ENCODE assay signal across 1 cellular context in the genomic region with DNA sequence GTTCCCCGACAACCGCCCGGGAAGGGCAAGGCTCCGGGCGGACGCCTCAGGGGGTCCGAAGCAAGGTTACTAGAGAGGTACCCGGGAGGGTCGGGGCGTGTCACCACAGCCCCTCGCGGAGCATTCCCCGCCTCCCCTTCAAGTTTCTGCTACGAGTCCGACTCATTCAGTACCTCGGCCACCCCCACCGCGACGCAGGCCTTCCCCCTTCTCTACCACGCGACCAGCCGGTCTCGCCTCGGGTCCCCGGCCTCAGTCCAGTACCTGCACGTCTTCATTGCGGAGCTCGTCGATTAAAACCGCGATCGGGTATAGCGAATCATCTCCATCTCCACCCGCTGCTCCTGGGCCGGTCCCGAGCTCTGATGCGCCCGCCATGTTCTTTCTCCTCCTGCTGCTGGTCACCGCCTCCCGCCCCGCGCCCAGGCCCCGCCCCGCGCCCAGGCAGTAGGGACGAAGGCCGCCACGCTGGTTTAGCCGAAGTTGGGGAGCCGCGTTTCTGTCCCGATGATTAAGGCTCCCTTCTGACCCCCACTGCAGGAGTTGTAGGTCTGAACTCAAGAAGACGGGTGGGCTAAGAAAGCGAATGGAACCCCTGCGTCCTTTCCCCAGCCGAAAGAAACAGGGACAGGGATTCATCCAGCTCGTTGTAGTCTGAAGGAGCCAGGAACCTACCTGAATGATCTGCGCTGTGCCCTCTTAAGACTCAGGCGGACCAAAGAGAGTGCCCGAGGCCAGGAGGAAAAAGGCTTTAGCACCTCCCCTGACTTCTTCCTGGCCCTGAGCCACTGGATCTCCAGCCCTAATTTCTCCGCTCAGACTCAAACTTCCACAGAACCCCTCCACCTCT.
A peak's percentile ranks its signal among the peaks of the same experiment; 100 is the strongest.
TF ChIP-seq lines count a peak whose summit lies in the region.

A gene (minus strand): TSS at position 406 of the 850 bp plus-strand sequence. CDS start 28 bp downstream, at position 378.

TF ChIP-seq in HEK293, 187 proteins besides CTCF, POLR2A, EP300 and RAD21 (continued from another document):
- TF ChIP-seq, protein P1, sequence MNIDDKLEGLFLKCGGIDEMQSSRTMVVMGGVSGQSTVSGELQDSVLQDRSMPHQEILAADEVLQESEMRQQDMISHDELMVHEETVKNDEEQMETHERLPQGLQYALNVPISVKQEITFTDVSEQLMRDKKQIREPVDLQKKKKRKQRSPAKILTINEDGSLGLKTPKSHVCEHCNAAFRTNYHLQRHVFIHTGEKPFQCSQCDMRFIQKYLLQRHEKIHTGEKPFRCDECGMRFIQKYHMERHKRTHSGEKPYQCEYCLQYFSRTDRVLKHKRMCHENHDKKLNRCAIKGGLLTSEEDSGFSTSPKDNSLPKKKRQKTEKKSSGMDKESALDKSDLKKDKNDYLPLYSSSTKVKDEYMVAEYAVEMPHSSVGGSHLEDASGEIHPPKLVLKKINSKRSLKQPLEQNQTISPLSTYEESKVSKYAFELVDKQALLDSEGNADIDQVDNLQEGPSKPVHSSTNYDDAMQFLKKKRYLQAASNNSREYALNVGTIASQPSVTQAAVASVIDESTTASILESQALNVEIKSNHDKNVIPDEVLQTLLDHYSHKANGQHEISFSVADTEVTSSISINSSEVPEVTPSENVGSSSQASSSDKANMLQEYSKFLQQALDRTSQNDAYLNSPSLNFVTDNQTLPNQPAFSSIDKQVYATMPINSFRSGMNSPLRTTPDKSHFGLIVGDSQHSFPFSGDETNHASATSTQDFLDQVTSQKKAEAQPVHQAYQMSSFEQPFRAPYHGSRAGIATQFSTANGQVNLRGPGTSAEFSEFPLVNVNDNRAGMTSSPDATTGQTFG (tag by site-specific recombination; IDR thresholded peaks at IDR 0.05; ENCODE audit: borderline replicate concordance), result no peak
- no peak for TF ChIP-seq ZNF514 (tag by site-specific recombination; IDR thresholded peaks at IDR 0.05)
- no peak for TF ChIP-seq ZBTB7A (tag by site-specific recombination; IDR thresholded peaks at IDR 0.05; ENCODE audit: low read depth)
- TF ChIP-seq ZNF529 (tag by site-specific recombination; IDR thresholded peaks at IDR 0.05; ENCODE audit: insufficient replicate concordance), result no peak
- no peak for TF ChIP-seq ZNF585B (tag by site-specific recombination; IDR thresholded peaks at IDR 0.05)
- peak; percentile 16; the same call in 1 of the 2 replicates for TF ChIP-seq HOXD13 (CRISPR knock-in tag; IDR thresholded peaks at IDR 0.05; ENCODE audit: borderline replicate concordance)
- TF ChIP-seq ZNF19 (tag by site-specific recombination; IDR thresholded peaks at IDR 0.05; ENCODE audit: low read depth), result no peak
- no peak for TF ChIP-seq ZNF596 (tag by site-specific recombination; IDR thresholded peaks at IDR 0.05)
- TF ChIP-seq YY1 (tag by site-specific recombination; IDR thresholded peaks at IDR 0.05), result no peak
- no peak for TF ChIP-seq ZNF221 (tag by site-specific recombination; IDR thresholded peaks at IDR 0.05; ENCODE audit: borderline replicate concordance)
- TF ChIP-seq ZNF266 (tag by site-specific recombination; IDR thresholded peaks at IDR 0.05; ENCODE audit: low read depth), result no peak
TF ChIP-seq in HEK293: peak in this region for 37.
